Comparison of ENCODE assay signal across 9 cellular contexts in genomic region chr11:83583953-83584352, GRCh38.
A peak's percentile ranks its signal among the peaks of the same experiment; 100 is the strongest.
DNase-seq lines count a peak whose midpoint lies in the region; ATAC-seq and TF ChIP-seq lines count a peak whose summit lies in the region.
"Had no signal": no experiment of that assay in that cellular context is flagged by ENCODE, and none has a peak within 500 bp of the region (broad histone marks: within the 10 kb centered on the region; RNA-seq: fewer than 3 reads in every experiment).

No MANE protein-coding gene starts in this region.

- DNase-seq in AG10803 (ENCODE audit: low read depth) (peak; percentile 57), GM19240 (ENCODE audit: insufficient read length, low spot score) (peak; percentile 4), cardiac fibroblast (ENCODE audit: low read depth in 2 of 2) (peak; percentile 2 to 76), retina (no peak), T-helper 17 cell (no peak), NCI-H2029 (lab: John Stamatoyannopoulos, UW) (no peak), gastrocnemius medialis (no peak)
- DNase-seq: DND-41 had no signal

- H3K27ac ChIP-seq in gastrocnemius medialis = no peak overlapping the region

- in situ Hi-C loops in gastrocnemius medialis (cut with MboI; ENCODE audit: low sequenced_read_pairs in 4 of 4) = no loop called here

- no peak overlapping the region for H3K27ac Mint-ChIP-seq in T-helper 17 cell

- no peaks in the 10 kb centered on the region for H3K36me3 ChIP-seq in gastrocnemius medialis

- H3K4me3 Mint-ChIP-seq in T-helper 17 cell = no peak overlapping the region

- no peaks in the 10 kb centered on the region for H3K4me1 ChIP-seq in gastrocnemius medialis

- H3K9me3 ChIP-seq in T-helper 17 cell (ENCODE audit: control insufficient read depth, low read length, poor library complexity, severe bottlenecking) (no peaks in the 10 kb centered on the region), gastrocnemius medialis (no peaks in the 10 kb centered on the region)

- no peak overlapping the region for H3K4me3 ChIP-seq in AG10803 (ENCODE audit: low read length)
- no peak overlapping the region for H3K4me3 ChIP-seq in cardiac fibroblast (replicated peaks in 1 of 2; ENCODE audit: low read depth in 2 of 2, low read length in 2 of 2)
- H3K4me3 ChIP-seq in gastrocnemius medialis = no peak overlapping the region

- no peaks in the 10 kb centered on the region for H3K27me3 ChIP-seq in gastrocnemius medialis

- TF ChIP-seq POLR2A in gastrocnemius medialis (IDR thresholded peaks at IDR 0.05) = no peak

- H3K27me3 Mint-ChIP-seq in T-helper 17 cell = peaks cover 13% of the 10 kb centered on the region

- no peaks in the 10 kb centered on the region for H3K36me3 Mint-ChIP-seq in T-helper 17 cell (ENCODE audit: low read depth)

- ATAC-seq in HG03045 (IDR thresholded peaks at IDR 0.05; ENCODE audit: unreplicated experiment) = peak; percentile 97
- ATAC-seq in T-helper 17 cell = no peak
- ATAC-seq in gastrocnemius medialis = no peak

- H3K4me1 Mint-ChIP-seq in T-helper 17 cell = no peaks in the 10 kb centered on the region

- intact Hi-C loops in gastrocnemius medialis (cut with DNase I; ENCODE audit: low total_unique reads) = no loop called here

- TF ChIP-seq CTCF in AG10803 (conservative IDR thresholded peaks at IDR 0.05; ENCODE audit: low read length) (no peak), cardiac fibroblast (IDR thresholded peaks at IDR 0.05; ENCODE audit: low read depth, low read length) (no peak), gastrocnemius medialis (IDR thresholded peaks at IDR 0.05 in 4 of 5, conservative IDR thresholded peaks at IDR 0.05 in 1 of 5) (no peak)

Comparison
In these comparisons a context has a peak if more than half of its experiments do, and no peak if none do; other contexts are left out.
1. DNase-seq: peak in AG10803 (single experiment), GM19240 (single experiment) and cardiac fibroblast (2 of 2); none in retina (single experiment), T-helper 17 cell (0 of 3), NCI-H2029 (single experiment) and gastrocnemius medialis (0 of 2).